In genomic region chr6:111485316-111485715, GRCh38 we compare ENCODE assay signal across 2 cellular contexts.
TF ChIP-seq lines count a peak whose summit lies in the region.

No MANE protein-coding gene starts in this region.

TF ChIP-seq in SK-N-SH, 30 proteins besides CTCF, POLR2A, EP300 and RAD21 (continued from another document):
- no peak for TF ChIP-seq IRF3 (IDR thresholded peaks at IDR 0.05; ENCODE audit: low read depth, low read length)

TF ChIP-seq in SK-N-SH treated with all-trans-retinoic acid at 6 μM for 48 hours, 23 proteins besides CTCF, POLR2A, EP300 and RAD21 (continued from another document):
- TF ChIP-seq PATZ1 (CRISPR knock-in tag; IDR thresholded peaks at IDR 0.05; ENCODE audit: borderline replicate concordance) (no peak), CREB5 (CRISPR knock-in tag; IDR thresholded peaks at IDR 0.05; ENCODE audit: low read depth) (no peak), ZC3H10 (CRISPR knock-in tag; IDR thresholded peaks at IDR 0.05) (no peak), RARB (CRISPR knock-in tag; IDR thresholded peaks at IDR 0.05) (no peak), ZNF70 (CRISPR knock-in tag; IDR thresholded peaks at IDR 0.05) (no peak), SNAI2 (CRISPR knock-in tag; IDR thresholded peaks at IDR 0.05) (no peak)
